ENCODE assay signal across 10 cellular contexts in the genomic region with DNA sequence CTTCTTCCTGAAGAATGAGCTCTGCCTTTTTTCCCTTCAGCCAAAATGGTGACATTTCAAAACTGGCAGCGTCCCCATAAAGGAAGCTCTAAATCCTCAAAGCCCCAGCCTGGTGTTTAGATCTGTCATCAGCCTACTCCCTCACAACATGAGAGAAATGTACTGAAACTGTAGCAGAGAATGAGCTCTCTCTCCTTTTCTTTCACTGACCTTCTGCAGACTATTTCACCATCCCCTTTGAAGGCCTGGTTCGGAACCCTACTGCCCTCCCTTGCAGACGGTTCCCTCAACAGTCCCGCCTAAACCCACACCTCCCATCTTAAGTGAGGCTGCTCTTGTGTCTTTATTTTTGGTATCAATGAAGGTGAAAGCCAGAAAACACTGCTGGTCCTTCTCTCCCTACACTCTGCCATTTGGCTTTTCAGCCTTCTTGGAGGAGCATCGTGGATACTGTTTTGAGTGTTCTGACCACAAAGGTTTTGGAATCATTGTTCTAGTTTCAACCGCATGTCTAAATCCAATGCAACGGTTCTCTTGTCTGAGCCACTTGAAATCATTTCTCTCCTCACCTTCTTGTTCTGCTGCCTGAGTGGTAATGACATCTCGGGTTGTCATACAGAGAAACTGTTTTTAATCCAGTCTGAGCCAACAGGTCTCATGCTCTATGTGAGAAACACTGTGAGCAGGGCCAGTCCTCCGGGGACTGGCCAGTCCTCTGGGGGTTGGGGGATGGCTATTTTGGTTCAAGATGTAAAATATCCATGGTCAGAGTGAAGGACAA. TPM values are rescaled to one million over a fixed set of nuclear protein-coding genes. Genes with fewer than 3 reads are reported as not detected.
DNase-seq lines count a peak whose midpoint lies in the region; ATAC-seq and TF ChIP-seq lines count a peak whose summit lies in the region.
"Had no signal": no experiment of that assay in that cellular context is flagged by ENCODE, and none has a peak within 500 bp of the region (broad histone marks: within the 10 kb centered on the region; RNA-seq: fewer than 3 reads in every experiment).

No MANE protein-coding gene starts in this region.

- no peak overlapping the region for H2AFZ ChIP-seq in H9 (ENCODE audit: low read length)

- no peak overlapping the region for H3K27ac ChIP-seq in H9 (ENCODE audit: insufficient read length, low read depth, low read length)
- H3K27ac ChIP-seq in suprapubic skin, result no peak overlapping the region

- TF ChIP-seq CTCF in GM06990 (IDR thresholded peaks at IDR 0.05; ENCODE audit: insufficient read depth, low read length, poor library complexity, severe bottlenecking) (no peak), H9 (conservative IDR thresholded peaks at IDR 0.05) (no peak), suprapubic skin (IDR thresholded peaks at IDR 0.05) (no peak)

- H3K4me3 ChIP-seq in GM06990 (replicated peaks; ENCODE audit: low read depth, low read length) (no peak overlapping the region), suprapubic skin (no peak overlapping the region)

- no peak overlapping the region for H3T11ph ChIP-seq in H9 (ENCODE audit: low read length)

- H3K23me2 ChIP-seq in H9 (ENCODE audit: insufficient read length, low read depth, low read length, poor library complexity, severe bottlenecking), result no peaks in the 10 kb centered on the region

- H3K9me3 ChIP-seq in H9 (ENCODE audit: control insufficient read depth, low read depth, low read length), result no peaks in the 10 kb centered on the region
- H3K9me3 ChIP-seq in suprapubic skin, result no peaks in the 10 kb centered on the region

- peak overlapping the region; percentile 99 for H3K27ac Mint-ChIP-seq in activated naive CD8-positive, alpha-beta T cell treated with anti-CD3 and anti-CD28 coated beads, Interleukin-2, amount 50 U/mL, for 24 hours
- H3K27ac Mint-ChIP-seq in H9, result no peak overlapping the region; a peak in 1 of 7 replicates

- H3K27me3 ChIP-seq in GM06990 (replicated peaks; ENCODE audit: control insufficient read depth, insufficient read depth, low read length) (no peaks in the 10 kb centered on the region), H9 (ENCODE audit: insufficient read depth, low read length) (no peaks in the 10 kb centered on the region), suprapubic skin (no peaks in the 10 kb centered on the region)

- no peaks in the 10 kb centered on the region for H3K79me1 ChIP-seq in H9 (ENCODE audit: insufficient read depth, low read depth, low read length, poor library complexity, severe bottlenecking)

- H3K36me3 ChIP-seq in GM06990 (ENCODE audit: control insufficient read depth, insufficient read depth, low read length) (no peaks in the 10 kb centered on the region), suprapubic skin (no peaks in the 10 kb centered on the region)

- peaks cover 2% of the 10 kb centered on the region for H3K27me3 Mint-ChIP-seq in activated naive CD8-positive, alpha-beta T cell treated with anti-CD3 and anti-CD28 coated beads, Interleukin-2, amount 50 U/mL, for 24 hours
- no peaks in the 10 kb centered on the region for H3K27me3 Mint-ChIP-seq in H9 (ENCODE audit: low read depth)

- no peak overlapping the region for H3K4ac ChIP-seq in H9 (ENCODE audit: low read depth, low read length)

- peak overlapping the region; percentile 65 for H3K4me3 Mint-ChIP-seq in activated naive CD8-positive, alpha-beta T cell treated with anti-CD3 and anti-CD28 coated beads, Interleukin-2, amount 50 U/mL, for 24 hours
- no peak overlapping the region for H3K4me3 Mint-ChIP-seq in H9

- H3K4me1 ChIP-seq in H9 (ENCODE audit: insufficient read depth, low read length) (no peaks in the 10 kb centered on the region), suprapubic skin (no peaks in the 10 kb centered on the region)

- no peak overlapping the region for H2AK5ac ChIP-seq in H9 (ENCODE audit: insufficient read length, low read length)

- no peaks in the 10 kb centered on the region for H4K20me1 ChIP-seq in H9 (ENCODE audit: control insufficient read depth, insufficient read depth, insufficient read length)

- no peak overlapping the region for H3K9ac ChIP-seq in H9 (ENCODE audit: extremely low read depth, insufficient read length, low read length)

- H3K23ac ChIP-seq in H9 (ENCODE audit: insufficient read length, low read depth, low read length), result no peak overlapping the region

- DNase-seq in GM06990 (ENCODE audit: extremely low read depth, insufficient read length), result peak; percentile 60
- DNase-seq in activated naive CD8-positive, alpha-beta T cell treated with anti-CD3 and anti-CD28 coated beads, Interleukin-2, amount 50 U/mL, for 24 hours, result no peak
- DNase-seq in H9, result no peak
- no peak for DNase-seq in NCI-H774 (lab: John Stamatoyannopoulos, UW)
- DNase-seq in suprapubic skin (ENCODE audit: low spot score in 2 of 2), result no peak
- no peak for DNase-seq in NCI-H510A treated with DMSO at 0.1 percent for 48 hours (lab: John Stamatoyannopoulos, UW)

- H2BK120ac ChIP-seq in H9 (ENCODE audit: low read depth, low read length, poor library complexity, severe bottlenecking), result no peak overlapping the region

- H4K8ac ChIP-seq in H9 (replicated peaks; ENCODE audit: insufficient read length, low read depth, low read length), result no peak overlapping the region

- H2BK20ac ChIP-seq in H9 (ENCODE audit: low read depth, low read length, poor library complexity, severe bottlenecking), result no peak overlapping the region

- H4K91ac ChIP-seq in H9 (ENCODE audit: insufficient read length, low read depth, low read length), result no peak overlapping the region

- H2BK5ac ChIP-seq in H9 (ENCODE audit: insufficient read length, low read length), result no peak overlapping the region

- H2BK12ac ChIP-seq in H9 (ENCODE audit: insufficient read length, low read depth, low read length), result no peak overlapping the region

- ATAC-seq in GM19452 (IDR thresholded peaks at IDR 0.05; ENCODE audit: unreplicated experiment), result peak; percentile 47
- peak; percentile 32 for ATAC-seq in HG03108 (IDR thresholded peaks at IDR 0.05; ENCODE audit: unreplicated experiment)
- ATAC-seq in activated naive CD8-positive, alpha-beta T cell treated with anti-CD3 and anti-CD28 coated beads, Interleukin-2, amount 50 U/mL, for 24 hours, result peak; percentile 47

- H4K5ac ChIP-seq in H9 (ENCODE audit: insufficient read length, low read depth, low read length), result no peak overlapping the region

- no peak for TF ChIP-seq POLR2A in suprapubic skin (IDR thresholded peaks at IDR 0.05)

- peaks cover 91% of the 10 kb centered on the region for H3K36me3 Mint-ChIP-seq in activated naive CD8-positive, alpha-beta T cell treated with anti-CD3 and anti-CD28 coated beads, Interleukin-2, amount 50 U/mL, for 24 hours (ENCODE audit: low read depth)
- H3K36me3 Mint-ChIP-seq in H9 (ENCODE audit: insufficient read depth in 1 of 3, low read depth in 3 of 3), result no peaks in the 10 kb centered on the region

- no peak for TF ChIP-seq EP300 in suprapubic skin (IDR thresholded peaks at IDR 0.05)

- peaks cover 96% of the 10 kb centered on the region for H3K4me1 Mint-ChIP-seq in activated naive CD8-positive, alpha-beta T cell treated with anti-CD3 and anti-CD28 coated beads, Interleukin-2, amount 50 U/mL, for 24 hours
- H3K4me1 Mint-ChIP-seq in H9, result peaks cover 2 to 4% of the 10 kb centered on the region in 2 experiments; a peak in 1 of 4 replicates

- no peak overlapping the region for H3K56ac ChIP-seq in H9 (ENCODE audit: insufficient read length, low read depth, low read length)

- no peak overlapping the region for H2BK15ac ChIP-seq in H9 (ENCODE audit: low read depth, low read length)

- H3K4me2 ChIP-seq in H9 (ENCODE audit: insufficient read depth, insufficient read length, low read length), result no peak overlapping the region

- H3K14ac ChIP-seq in H9 (ENCODE audit: insufficient read depth, low read length), result no peak overlapping the region

- H3K9me3 Mint-ChIP-seq in activated naive CD8-positive, alpha-beta T cell treated with anti-CD3 and anti-CD28 coated beads, Interleukin-2, amount 50 U/mL, for 24 hours, result no peaks in the 10 kb centered on the region
- H3K9me3 Mint-ChIP-seq in H9, result no peaks in the 10 kb centered on the region

- H3K79me2 ChIP-seq in H9 (ENCODE audit: insufficient read depth, low read length), result 0 out of 2 replicates have a peak, but pooled peaks cover 1% of the 10 kb centered on the region

- no peak overlapping the region for H3K18ac ChIP-seq in H9 (ENCODE audit: insufficient read length, low read depth, low read length)

- no CpG with 5 or more reads among the region's 9 CpGs for WGBS in H9 (ENCODE audit: extremely low coverage, insufficient read length, low lambda C conversion rate)
- 60% methylated on average over 9 of the region's 9 CpGs for WGBS in suprapubic skin

RNA-seq across cellular contexts. Expression of gene ITK, which starts 39.0 kb away (rescaled TPM):
- total RNA-seq in H9 (2021), result 0.22 TPM in 2 replicates
- total RNA-seq in suprapubic skin, result 1 to 10 TPM; 1.6 to 3.5 (median 2.7) TPM
- total RNA-seq: Daoy had no signal

RNA-seq across cellular contexts. Expression of gene CYFIP2, which starts 46.2 kb away (rescaled TPM):
- total RNA-seq in H9 (2021), result 74.7 and 84.5 TPM in 2 replicates
- total RNA-seq in suprapubic skin, result 10 to 100 TPM; 12.7 to 17.1 (median 14.9) TPM

RNA-seq across cellular contexts. Expression of gene GARIN3, which starts 53.6 kb away (rescaled TPM):
- total RNA-seq in H9 (2021), result not detected in 2 replicates
- not detected for total RNA-seq in suprapubic skin
- total RNA-seq: Daoy, M059J had no signal
